ENCODE assay signal across 1 cellular context in the genomic region with DNA sequence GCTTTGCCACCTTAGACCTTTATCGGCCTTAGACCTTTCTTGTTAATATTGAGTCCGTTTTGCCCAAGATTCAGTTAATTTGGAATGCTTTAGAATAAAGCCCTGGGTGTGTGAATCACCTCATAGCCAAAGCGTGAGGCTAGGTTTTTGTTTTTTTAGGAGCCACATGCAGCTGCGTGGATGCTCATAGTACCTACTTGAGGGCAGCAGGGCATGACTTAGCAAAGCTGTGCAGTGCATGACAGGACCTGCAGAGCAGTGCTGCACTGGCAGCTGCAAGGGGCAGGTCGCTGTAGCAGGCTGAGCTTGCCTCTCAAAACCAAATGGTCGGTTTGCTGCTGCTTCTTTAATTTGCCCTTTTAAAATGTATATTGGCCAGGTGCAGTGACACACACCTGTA.
TF ChIP-seq lines count a peak whose summit lies in the region.

No MANE protein-coding gene starts in this region.

TF ChIP-seq in GM12878, 131 proteins besides CTCF, POLR2A, EP300 and RAD21:
- TF ChIP-seq ASH2L (IDR thresholded peaks at IDR 0.05; ENCODE audit: borderline replicate concordance, low read depth) (no peak), PAX5 (IDR thresholded peaks at IDR 0.05; ENCODE audit: borderline replicate concordance, low read depth, low read length) (peak; percentile 67)
TF ChIP-seq in GM12878: peak in this region for 1.
